ENCODE assay signal across 10 cellular contexts in the genomic region with DNA sequence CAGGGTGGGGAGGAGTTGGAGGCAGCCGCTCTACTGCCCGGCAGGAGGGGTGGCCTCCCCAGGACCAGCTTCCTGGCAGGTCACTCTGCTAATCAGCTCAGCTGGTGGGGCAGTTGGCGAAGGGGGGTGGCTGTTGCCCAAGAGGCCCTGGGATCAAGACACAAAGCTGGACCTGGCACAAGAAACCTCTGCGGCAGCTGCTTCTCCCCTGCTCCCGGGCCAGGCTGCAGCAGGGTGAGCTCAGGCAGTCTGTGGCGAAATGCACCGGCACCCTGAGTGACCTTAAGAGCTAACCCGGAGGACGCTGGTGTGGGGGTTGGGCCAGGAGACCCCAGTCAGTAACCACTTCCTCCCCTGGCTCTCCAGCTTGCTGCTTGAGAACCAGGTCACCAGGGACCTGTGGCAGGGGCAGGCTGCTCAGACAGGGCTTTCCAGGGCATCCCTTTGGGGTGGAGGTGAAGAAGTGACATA. TPM values are rescaled to one million over a fixed set of nuclear protein-coding genes. Genes with fewer than 3 reads are reported as not detected.
A peak's percentile ranks its signal among the peaks of the same experiment; 100 is the strongest.
DNase-seq lines count a peak whose midpoint lies in the region; ATAC-seq, FAIRE-seq and TF ChIP-seq lines count a peak whose summit lies in the region.
"Had no signal": no experiment of that assay in that cellular context is flagged by ENCODE, and none has a peak within 500 bp of the region (broad histone marks: within the 10 kb centered on the region; RNA-seq: fewer than 3 reads in every experiment).

No MANE protein-coding gene starts in this region.

- H3K27me3 Mint-ChIP-seq in effector memory CD8-positive, alpha-beta T cell, result no peaks in the 10 kb centered on the region

- no peak for TF ChIP-seq CTCF in GM06990 (IDR thresholded peaks at IDR 0.05; ENCODE audit: insufficient read depth, low read length, poor library complexity, severe bottlenecking)
- TF ChIP-seq CTCF in D721Med (IDR thresholded peaks at IDR 0.05; ENCODE audit: insufficient read depth, missing control alignments), result no peak
- TF ChIP-seq CTCF in testis (IDR thresholded peaks at IDR 0.05), result no peak

- H3K9ac ChIP-seq in neuronal stem cell (ENCODE audit: low read depth, low read length, poor library complexity), result no peak overlapping the region

- H3K23ac ChIP-seq in neuronal stem cell (ENCODE audit: low read depth, low read length, poor library complexity), result no peak overlapping the region

- FAIRE-seq in D721Med (lab: Jason Lieb, UNC), result no peak

- no peaks in the 10 kb centered on the region for H3K9me3 Mint-ChIP-seq in effector memory CD8-positive, alpha-beta T cell
- H3K9me3 Mint-ChIP-seq: GM23338 had no signal

- H3K4me3 ChIP-seq in GM06990 (replicated peaks; ENCODE audit: low read depth, low read length) (no peak overlapping the region), neuronal stem cell (ENCODE audit: low read length in 2 of 2) (no peak overlapping the region), testis (no peak overlapping the region)
- H3K4me3 ChIP-seq: GM23338 had no signal

- DNase-seq in GM06990 (ENCODE audit: extremely low read depth, insufficient read length) (peak; percentile 44), RPMI8226 (peak; percentile 25), neuronal stem cell (ENCODE audit: low spot score) (no peak), D721Med (ENCODE audit: insufficient read length, low spot score) (no peak), NCI-H146 (lab: John Stamatoyannopoulos, UW) (no peak), testis (no peak)
- peak; percentile 52 to 75 (median 74) for DNase-seq in effector memory CD8-positive, alpha-beta T cell

- WGBS in neuronal stem cell (ENCODE audit: extremely low coverage in 2 of 2, insufficient read length in 2 of 2, insufficient replicate concordance in 1 of 2), 2 donors, result no CpG with 5 or more reads among the region's 9 CpGs
- 30 to 61% methylated on average over 6 to 9 of the region's 9 CpGs for WGBS in testis, 2 donors

- H3K79me1 ChIP-seq in neuronal stem cell (ENCODE audit: low read depth, low read length), result no peaks in the 10 kb centered on the region

- H3K14ac ChIP-seq in neuronal stem cell (ENCODE audit: low read length), result no peak overlapping the region

- H2BK5ac ChIP-seq in neuronal stem cell (ENCODE audit: low read length), result no peak overlapping the region

- no peak overlapping the region for H4K8ac ChIP-seq in neuronal stem cell (ENCODE audit: low read depth, low read length)

- no peak overlapping the region for H2BK120ac ChIP-seq in neuronal stem cell (ENCODE audit: low read depth, low read length)

- peak overlapping the region; percentile 81 to 93 for H3K4me3 Mint-ChIP-seq in effector memory CD8-positive, alpha-beta T cell
- H3K4me3 Mint-ChIP-seq: GM23338 had no signal

- no peak overlapping the region for H2AFZ ChIP-seq in neuronal stem cell (ENCODE audit: low read length)
- H2AFZ ChIP-seq: GM23338 had no signal

- H3K27ac Mint-ChIP-seq in effector memory CD8-positive, alpha-beta T cell, result peak overlapping the region; percentile 99 to 100
- H3K27ac Mint-ChIP-seq: GM23338 had no signal

- H3K36me3 ChIP-seq in GM06990 (ENCODE audit: control insufficient read depth, insufficient read depth, low read length), result no peaks in the 10 kb centered on the region
- H3K36me3 ChIP-seq in neuronal stem cell (replicated peaks in 1 of 2; ENCODE audit: control insufficient read depth in 2 of 2, insufficient read depth in 2 of 2, low read length in 2 of 2), result no peaks in the 10 kb centered on the region
- no peaks in the 10 kb centered on the region for H3K36me3 ChIP-seq in testis (ENCODE audit: low read depth, missing control alignments)

- no peak for TF ChIP-seq POLR2A in testis (IDR thresholded peaks at IDR 0.05)

- H3K4ac ChIP-seq in neuronal stem cell (ENCODE audit: low read length), result no peak overlapping the region

- ATAC-seq in effector memory CD8-positive, alpha-beta T cell (replicated peaks), result peak; percentile 31
- ATAC-seq in HG02870 (IDR thresholded peaks at IDR 0.05; ENCODE audit: unreplicated experiment), result no peak

- H2BK12ac ChIP-seq in neuronal stem cell (ENCODE audit: low read length), result peak overlapping the region; percentile 35

- no peak overlapping the region for H3K4me2 ChIP-seq in neuronal stem cell (ENCODE audit: insufficient read depth, low read length, poor library complexity, severe bottlenecking)
- H3K4me2 ChIP-seq: GM23338 had no signal

- H3K27ac ChIP-seq in neuronal stem cell (replicated peaks; ENCODE audit: low read length) (no peak overlapping the region), testis (no peak overlapping the region)

- H4K91ac ChIP-seq in neuronal stem cell (ENCODE audit: low read depth, low read length, poor library complexity), result no peak overlapping the region

- H3K36me3 Mint-ChIP-seq in effector memory CD8-positive, alpha-beta T cell (ENCODE audit: insufficient read depth), result peaks cover 40% of the 10 kb centered on the region

- H3K4me1 ChIP-seq in neuronal stem cell (ENCODE audit: control insufficient read depth in 2 of 2, insufficient read depth in 1 of 2, low read depth in 1 of 2, low read length in 2 of 2) (peaks cover 17 to 22% of the 10 kb centered on the region in 2 donors), testis (peaks cover 43% of the 10 kb centered on the region)

- H2AK5ac ChIP-seq in neuronal stem cell (ENCODE audit: low read depth, low read length), result peak overlapping the region; percentile 24

- peaks cover 75 to 85% of the 10 kb centered on the region in 2 donors for H3K4me1 Mint-ChIP-seq in effector memory CD8-positive, alpha-beta T cell (ENCODE audit: low read depth in 2 of 2)

- H3K27me3 ChIP-seq in GM06990 (replicated peaks; ENCODE audit: control insufficient read depth, insufficient read depth, low read length), result no peaks in the 10 kb centered on the region
- peaks cover 0 to 30% (median 0%) of the 10 kb centered on the region in 3 experiments for H3K27me3 ChIP-seq in neuronal stem cell (ENCODE audit: control insufficient read depth in 3 of 3, insufficient read depth in 3 of 3, low read depth in 1 of 3, low read length in 3 of 3)
- H3K27me3 ChIP-seq in testis, result no peaks in the 10 kb centered on the region

- intact Hi-C loops in testis (cut with DNase I; ENCODE audit: low total_unique reads), result no loop called here

- peak overlapping the region; percentile 76 for H3K18ac ChIP-seq in neuronal stem cell (ENCODE audit: low read length)

- H2BK15ac ChIP-seq in neuronal stem cell (ENCODE audit: low read length), result peak overlapping the region; percentile 37

- H3K9me3 ChIP-seq in neuronal stem cell (replicated peaks in 1 of 2; ENCODE audit: control insufficient read depth in 2 of 2, insufficient read depth in 1 of 2, low read depth in 1 of 2, low read length in 2 of 2), result no peaks in the 10 kb centered on the region
- no peaks in the 10 kb centered on the region for H3K9me3 ChIP-seq in testis

RNA-seq across cellular contexts. Expression of a gene that starts 31.1 kb away (rescaled TPM):
- polyA plus RNA-seq in neuronal stem cell (2013, experiment 1 of 2), result 0.06 TPM
- polyA plus RNA-seq in neuronal stem cell (2013, experiment 2 of 2), result 0.06 TPM
- 1 to 10 TPM; 2.1 to 3.5 TPM for total RNA-seq in testis
- 5.2 TPM for polyA plus RNA-seq in testis (ENCODE audit: insufficient read depth, low read depth, low replicate concordance)
- total RNA-seq: epithelial cell of proximal tubule had no signal

Comparison
In these comparisons a context has a peak if more than half of its experiments do, and no peak if none do; other contexts are left out.
1. DNase-seq: peak in GM06990 (single experiment), RPMI8226 (single experiment) and effector memory CD8-positive, alpha-beta T cell (3 of 3); none in neuronal stem cell (single experiment), D721Med (single experiment), NCI-H146 (single experiment) and testis (single experiment).